In the genomic region with DNA sequence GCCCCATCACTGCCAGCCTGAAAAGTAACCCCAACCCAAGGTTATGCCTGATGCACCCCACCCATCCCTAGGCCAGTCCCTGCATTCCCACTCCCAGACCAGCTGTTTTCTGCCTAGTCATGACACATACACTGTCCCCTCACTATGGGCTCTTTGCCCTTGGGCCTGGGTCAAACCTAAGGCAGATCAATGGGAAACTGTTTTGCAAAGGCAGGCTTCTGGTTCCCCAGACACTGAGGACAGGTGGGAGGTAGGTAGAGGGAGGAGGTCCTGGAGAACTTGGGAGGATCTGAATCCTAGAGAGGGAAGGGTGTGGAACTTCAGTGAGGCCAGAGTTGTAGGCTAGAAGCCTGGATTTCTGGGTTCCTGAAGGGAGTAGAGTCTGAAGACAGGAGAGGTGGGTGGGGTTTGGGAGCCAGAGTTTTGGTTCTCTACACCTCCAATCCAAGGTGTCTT, we compare ENCODE assay signal across 9 cellular contexts. TPM values are rescaled to one million over a fixed set of nuclear protein-coding genes. Genes with fewer than 3 reads are reported as not detected.
DNase-seq lines count a peak whose midpoint lies in the region; ATAC-seq and TF ChIP-seq lines count a peak whose summit lies in the region.
"Had no signal": no experiment of that assay in that cellular context is flagged by ENCODE, and none has a peak within 500 bp of the region (broad histone marks: within the 10 kb centered on the region; RNA-seq: fewer than 3 reads in every experiment).

No MANE protein-coding gene starts in this region.

- H2AFZ ChIP-seq in ACC112 (ENCODE audit: low read length, unreplicated experiment) (no peak overlapping the region), KMS-11 (ENCODE audit: low read depth) (no peak overlapping the region)

- H3K36me3 ChIP-seq in ACC112 (ENCODE audit: insufficient read depth, low read length) (peaks cover 22% of the 10 kb centered on the region; the same call in 1 of the 2 replicates), KMS-11 (ENCODE audit: insufficient read depth) (peaks cover 7% of the 10 kb centered on the region; the same call in 1 of the 2 replicates)

- H3K27ac ChIP-seq in ACC112 (ENCODE audit: low read depth, low read length) (peak overlapping the region; percentile 79), KMS-11 (peak overlapping the region; percentile 100; the same call in 1 of the 2 replicates)

- H3K4me1 ChIP-seq in ACC112 (ENCODE audit: control insufficient read depth, insufficient read depth, low read length, unreplicated experiment) (peaks cover 55% of the 10 kb centered on the region), KMS-11 (ENCODE audit: low read depth, poor library complexity, severe bottlenecking) (peaks cover 42% of the 10 kb centered on the region)

- H3K36me3 Mint-ChIP-seq in chondrocyte (ENCODE audit: low read depth), result peaks cover 23% of the 10 kb centered on the region

- H3K4me3 Mint-ChIP-seq in chondrocyte (ENCODE audit: unreplicated experiment), result peak overlapping the region; percentile 100

- DNase-seq in chondrocyte (ENCODE audit: low spot score), result no peak
- peak; percentile 53 for DNase-seq in myocyte (ENCODE audit: low read depth)
- DNase-seq in SIG-M5 (lab: John Stamatoyannopoulos, UW), result no peak
- DNase-seq in NAMALWA (ENCODE audit: low spot score), result no peak
- DNase-seq in omental fat pad (ENCODE audit: low spot score), result no peak
- DNase-seq in NCI-H1694 treated with DMSO at 0.1 percent for 48 hours (lab: John Stamatoyannopoulos, UW), result no peak

- no peaks in the 10 kb centered on the region for H4K20me1 ChIP-seq in KMS-11 (ENCODE audit: insufficient read depth)

- H3K9ac ChIP-seq in KMS-11, result peak overlapping the region; percentile 81; the same call in 1 of the 2 replicates

- ATAC-seq in omental fat pad (ENCODE audit: low FRiP score), result no peak

- H3K4me2 ChIP-seq in KMS-11, result peak overlapping the region; percentile 100

- TF ChIP-seq CTCF in KMS-11 (conservative IDR thresholded peaks at IDR 0.05; ENCODE audit: low read depth, low read length) (no peak), chondrocyte (IDR thresholded peaks at IDR 0.05) (no peak), omental fat pad (IDR thresholded peaks at IDR 0.05) (no peak)

- H3K79me2 ChIP-seq in ACC112 (ENCODE audit: control insufficient read depth, insufficient read depth, low read length, unreplicated experiment), result peaks cover 48% of the 10 kb centered on the region
- peaks cover 39% of the 10 kb centered on the region for H3K79me2 ChIP-seq in KMS-11 (ENCODE audit: insufficient read depth, low read depth)

- H3K9me3 Mint-ChIP-seq in chondrocyte (ENCODE audit: low read depth), result no peaks in the 10 kb centered on the region

- H3K27ac Mint-ChIP-seq in chondrocyte (ENCODE audit: unreplicated experiment), result peak overlapping the region; percentile 97

- H3K27me3 Mint-ChIP-seq in chondrocyte (ENCODE audit: low read depth), result no peaks in the 10 kb centered on the region

- H3K4me3 ChIP-seq in ACC112 (ENCODE audit: low read depth, low read length) (peak overlapping the region; percentile 93), KMS-11 (IDR thresholded peaks at IDR 0.05; ENCODE audit: insufficient read depth, low read depth, low read length) (no peak overlapping the region)

- H3K4me1 Mint-ChIP-seq in chondrocyte (ENCODE audit: low read depth), result peaks cover 65% of the 10 kb centered on the region

- H3K27me3 ChIP-seq in ACC112 (ENCODE audit: insufficient read depth, low read length) (no peaks in the 10 kb centered on the region), KMS-11 (ENCODE audit: insufficient read depth, low read depth) (no peaks in the 10 kb centered on the region)

RNA-seq across cellular contexts. Expression of a gene that starts 2.1 kb away (rescaled TPM):
- total RNA-seq in chondrocyte (256 to 328 TPM (median 317 TPM) in 3 replicates), myocyte (257 and 425 TPM in 2 replicates), omental fat pad (100 to 1,000 TPM; 244 to 443 (median 336) TPM)
- 416 TPM for polyA plus RNA-seq in myocyte (2012)

RNA-seq across cellular contexts. Expression of a gene that starts 5.2 kb away (rescaled TPM):
- total RNA-seq in chondrocyte, result 66.4 to 99.6 TPM (median 95.7 TPM) in 3 replicates
- 120 and 142 TPM in 2 replicates for total RNA-seq in myocyte
- polyA plus RNA-seq in myocyte (2012), result 168 TPM
- total RNA-seq in omental fat pad, result 100 to 1,000 TPM; 103 to 148 (median 115) TPM

RNA-seq across cellular contexts. Expression of a gene that starts 5.5 kb away (rescaled TPM):
- total RNA-seq in chondrocyte (8.4 to 17.4 TPM (median 9.4 TPM) in 3 replicates), myocyte (7.4 and 8.4 TPM in 2 replicates), omental fat pad (10 to 100 TPM in 1 of 4 donors, 1 to 10 TPM in 3; 5.4 to 17.0 (median 7.3) TPM)
- polyA plus RNA-seq in myocyte (2012), result 9.1 TPM

RNA-seq across cellular contexts. Expression of a gene that starts 11.1 kb away (rescaled TPM):
- not detected in 3 replicates for total RNA-seq in chondrocyte
- total RNA-seq in myocyte, result not detected in 2 replicates
- 0.30 TPM for polyA plus RNA-seq in myocyte (2012)
- under 1 TPM in 1 of 4 donors, not detected in 3; 0.84 TPM for total RNA-seq in omental fat pad
- total RNA-seq: dermis microvascular lymphatic vessel endothelial cell had no signal

RNA-seq across cellular contexts. Expression of a gene that starts 12.7 kb away (rescaled TPM):
- total RNA-seq in chondrocyte (0.30 TPM in 1 of 3 replicates, not detected in the others), myocyte (not detected in 2 replicates), omental fat pad (under 1 TPM in 1 of 4 donors, not detected in 3; 0.74 TPM)
- polyA plus RNA-seq in myocyte (2012), result 0.11 TPM
- total RNA-seq: dermis microvascular lymphatic vessel endothelial cell had no signal
